Comparison of ENCODE assay signal across 6 cellular contexts in the genomic region with DNA sequence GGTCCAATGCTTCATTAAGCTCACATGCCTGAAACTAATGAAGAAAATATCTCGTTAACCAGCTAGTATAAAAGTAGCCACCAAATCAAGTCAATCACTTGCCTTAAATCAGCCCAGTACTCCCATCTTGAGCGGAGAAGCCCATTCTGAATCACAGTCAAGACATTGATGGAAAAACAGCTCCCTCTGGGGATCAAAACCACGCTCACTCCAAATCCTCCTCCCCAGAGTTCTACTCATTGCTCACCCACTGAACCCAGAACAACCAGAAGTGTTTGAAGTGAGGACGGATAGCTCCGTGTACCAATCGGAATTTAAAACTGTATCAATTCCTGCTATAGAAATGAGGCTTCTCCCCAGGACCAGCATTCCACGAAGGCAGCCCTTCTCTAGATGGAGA.
DNase-seq lines count a peak whose midpoint lies in the region; ATAC-seq and TF ChIP-seq lines count a peak whose summit lies in the region.
"Not testable (repeated sequence)": the region's sequence is repeated elsewhere in the genome, so short reads cannot be mapped to it uniquely, and the experiment has no call there.

No MANE protein-coding gene starts in this region.

- not testable (repeated sequence) for H3K27me3 Mint-ChIP-seq in GM23338 (ENCODE audit: insufficient read depth, low read depth, poor library complexity); endodermal cell (ENCODE audit: insufficient read depth); neural progenitor cell (ENCODE audit: insufficient read depth, low read depth)
- peaks cover 20% of the 10 kb centered on the region for H3K27me3 Mint-ChIP-seq in HFFc6 (ENCODE audit: insufficient read depth)

- H3K36me3 ChIP-seq in GM23338 (ENCODE audit: insufficient read depth); endodermal cell (ENCODE audit: control insufficient read depth, insufficient read depth, low read length); hepatocyte (replicated peaks; ENCODE audit: insufficient read depth, low read depth); neural progenitor cell: not testable (repeated sequence)

- not testable (repeated sequence) for H3F3A ChIP-seq in GM23338 (replicated peaks; ENCODE audit: low read depth); neural progenitor cell (ENCODE audit: low read depth)

- H3K27ac ChIP-seq in GM23338 (ENCODE audit: low read depth); VCaP; endodermal cell (ENCODE audit: low read depth, low read length); hepatocyte; neural progenitor cell: not testable (repeated sequence)

- not testable (repeated sequence) for DNase-seq in GM23338 (ENCODE audit: low spot score); HFFc6; endodermal cell; hepatocyte (ENCODE audit: low spot score); neural progenitor cell (ENCODE audit: low spot score)

- ATAC-seq in GM23338 = not testable (repeated sequence)

- not testable (repeated sequence) for H3K9me2 ChIP-seq in GM23338 (ENCODE audit: insufficient read depth); hepatocyte (replicated peaks; ENCODE audit: insufficient read depth)

- H3K79me2 ChIP-seq in GM23338 (replicated peaks; ENCODE audit: insufficient read depth); hepatocyte; neural progenitor cell (ENCODE audit: low read depth): not testable (repeated sequence)

- not testable (repeated sequence) for H3K4me1 ChIP-seq in GM23338 (ENCODE audit: insufficient read depth); endodermal cell (ENCODE audit: control insufficient read depth, insufficient read depth, low read length); hepatocyte (ENCODE audit: insufficient read depth); neural progenitor cell

- H3K4me2 ChIP-seq in GM23338, hepatocyte, neural progenitor cell: not testable (repeated sequence)

- not testable (repeated sequence) for H3K9ac ChIP-seq in endodermal cell (ENCODE audit: extremely low read depth, low read length, poor library complexity, severe bottlenecking); neural progenitor cell

- H3K9me3 ChIP-seq in endodermal cell (ENCODE audit: control insufficient read depth, low read length); hepatocyte (ENCODE audit: low read depth); neural progenitor cell (ENCODE audit: low read depth): not testable (repeated sequence)

- peak; percentile 18 to 24; a peak in 3 of 4 replicates for TF ChIP-seq CTCF in GM23338 (conservative IDR thresholded peaks at IDR 0.05; ENCODE audit: low read depth in 2 of 2)
- 0 out of 2 replicates have a peak, but pooled peaks have one; percentile 11 for TF ChIP-seq CTCF in HFFc6 (IDR thresholded peaks at IDR 0.05)
- peak; percentile 54 for TF ChIP-seq CTCF in VCaP (conservative IDR thresholded peaks at IDR 0.05)
- peak; percentile 59 for TF ChIP-seq CTCF in endodermal cell (conservative IDR thresholded peaks at IDR 0.05)
- TF ChIP-seq CTCF in hepatocyte (IDR thresholded peaks at IDR 0.05; ENCODE audit: poor library complexity) = peak; percentile 17
- TF ChIP-seq CTCF in neural progenitor cell (IDR thresholded peaks at IDR 0.05) = peak; percentile 28

- H2AFZ ChIP-seq in GM23338; hepatocyte; neural progenitor cell (replicated peaks): not testable (repeated sequence)

- WGBS in endodermal cell (ENCODE audit: insufficient coverage in 1 of 2, insufficient read length in 1 of 2), 2 experiments = 62 to 66% methylated on average over 4 of the region's 7 CpGs
- 53% methylated on average over 7 of the region's 7 CpGs for WGBS in hepatocyte (ENCODE audit: low lambda C conversion rate, missing lambda C conversion rate)

- H3K36me3 Mint-ChIP-seq in GM23338 (ENCODE audit: low read depth); HFFc6 (ENCODE audit: low read depth); endodermal cell (ENCODE audit: low read depth); neural progenitor cell: not testable (repeated sequence)

- not testable (repeated sequence) for H3K4me3 ChIP-seq in GM23338, hepatocyte, neural progenitor cell
- peak overlapping the region; percentile 49 for H3K4me3 ChIP-seq in endodermal cell (ENCODE audit: low read length)

- H4K20me1 ChIP-seq in GM23338 (replicated peaks; ENCODE audit: insufficient read depth); hepatocyte (ENCODE audit: insufficient read depth, poor library complexity, severe bottlenecking); neural progenitor cell (ENCODE audit: low read depth): not testable (repeated sequence)

- H3K4me3 Mint-ChIP-seq in GM23338, HFFc6, neural progenitor cell: not testable (repeated sequence)
- H3K4me3 Mint-ChIP-seq in endodermal cell = peak overlapping the region; percentile 55

- not testable (repeated sequence) for H3K27ac Mint-ChIP-seq in GM23338, HFFc6, neural progenitor cell
- peak overlapping the region; percentile 57 for H3K27ac Mint-ChIP-seq in endodermal cell

- H3K9me3 Mint-ChIP-seq in GM23338, HFFc6, endodermal cell, neural progenitor cell: not testable (repeated sequence)

- H3K27me3 ChIP-seq in GM23338 (ENCODE audit: insufficient read depth); endodermal cell (ENCODE audit: control insufficient read depth, insufficient read depth, low read length, poor library complexity, severe bottlenecking); hepatocyte; neural progenitor cell: not testable (repeated sequence)

- H3K4me1 Mint-ChIP-seq in GM23338 (peaks cover 33% of the 10 kb centered on the region), endodermal cell (peaks cover 45% of the 10 kb centered on the region)
- H3K4me1 Mint-ChIP-seq in HFFc6 (ENCODE audit: low read depth); neural progenitor cell: not testable (repeated sequence)
